Comparison of ENCODE assay signal across 1 cellular context in the genomic region with DNA sequence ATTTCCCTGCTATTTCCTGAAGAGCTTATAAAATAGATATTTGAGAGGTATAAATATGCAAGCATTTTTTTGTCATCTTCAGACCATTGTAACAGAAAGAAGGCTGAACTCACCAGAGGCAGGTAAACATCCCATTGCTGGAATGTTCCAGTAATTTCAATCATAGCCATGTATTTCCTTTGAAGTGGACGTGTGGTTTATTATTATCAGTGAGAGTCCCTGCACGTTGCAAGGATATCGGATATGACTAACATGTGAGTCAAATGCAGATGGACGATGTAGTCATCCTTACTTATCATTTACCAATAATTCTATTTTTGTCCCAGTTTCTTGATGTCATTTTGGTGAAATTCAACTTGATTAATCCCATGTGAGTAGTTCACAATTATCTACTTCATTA.
TF ChIP-seq lines count a peak whose summit lies in the region.

No MANE protein-coding gene starts in this region.

TF ChIP-seq in HCT116, 20 proteins besides CTCF, POLR2A, EP300 and RAD21 (continued from another document):
- TF ChIP-seq EGR1 (IDR thresholded peaks at IDR 0.05; ENCODE audit: low read depth) (no peak), FOSL1 (IDR thresholded peaks at IDR 0.05; ENCODE audit: low read depth) (peak; percentile 96), POLR2AphosphoS5 (IDR thresholded peaks at IDR 0.05; ENCODE audit: low read depth, low read length) (no peak), ELF1 (IDR thresholded peaks at IDR 0.05; ENCODE audit: borderline replicate concordance, low read depth) (no peak), SP1 (IDR thresholded peaks at IDR 0.05; ENCODE audit: low read depth) (peak; percentile 89), EZH2 (IDR thresholded peaks at IDR 0.05) (no peak)
- TF ChIP-seq, protein P1, sequence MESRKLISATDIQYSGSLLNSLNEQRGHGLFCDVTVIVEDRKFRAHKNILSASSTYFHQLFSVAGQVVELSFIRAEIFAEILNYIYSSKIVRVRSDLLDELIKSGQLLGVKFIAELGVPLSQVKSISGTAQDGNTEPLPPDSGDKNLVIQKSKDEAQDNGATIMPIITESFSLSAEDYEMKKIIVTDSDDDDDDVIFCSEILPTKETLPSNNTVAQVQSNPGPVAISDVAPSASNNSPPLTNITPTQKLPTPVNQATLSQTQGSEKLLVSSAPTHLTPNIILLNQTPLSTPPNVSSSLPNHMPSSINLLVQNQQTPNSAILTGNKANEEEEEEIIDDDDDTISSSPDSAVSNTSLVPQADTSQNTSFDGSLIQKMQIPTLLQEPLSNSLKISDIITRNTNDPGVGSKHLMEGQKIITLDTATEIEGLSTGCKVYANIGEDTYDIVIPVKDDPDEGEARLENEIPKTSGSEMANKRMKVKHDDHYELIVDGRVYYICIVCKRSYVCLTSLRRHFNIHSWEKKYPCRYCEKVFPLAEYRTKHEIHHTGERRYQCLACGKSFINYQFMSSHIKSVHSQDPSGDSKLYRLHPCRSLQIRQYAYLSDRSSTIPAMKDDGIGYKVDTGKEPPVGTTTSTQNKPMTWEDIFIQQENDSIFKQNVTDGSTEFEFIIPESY (IDR thresholded peaks at IDR 0.05; ENCODE audit: extremely low read depth, insufficient replicate concordance, low read length): peak; percentile 18
- TF ChIP-seq, protein P2, sequence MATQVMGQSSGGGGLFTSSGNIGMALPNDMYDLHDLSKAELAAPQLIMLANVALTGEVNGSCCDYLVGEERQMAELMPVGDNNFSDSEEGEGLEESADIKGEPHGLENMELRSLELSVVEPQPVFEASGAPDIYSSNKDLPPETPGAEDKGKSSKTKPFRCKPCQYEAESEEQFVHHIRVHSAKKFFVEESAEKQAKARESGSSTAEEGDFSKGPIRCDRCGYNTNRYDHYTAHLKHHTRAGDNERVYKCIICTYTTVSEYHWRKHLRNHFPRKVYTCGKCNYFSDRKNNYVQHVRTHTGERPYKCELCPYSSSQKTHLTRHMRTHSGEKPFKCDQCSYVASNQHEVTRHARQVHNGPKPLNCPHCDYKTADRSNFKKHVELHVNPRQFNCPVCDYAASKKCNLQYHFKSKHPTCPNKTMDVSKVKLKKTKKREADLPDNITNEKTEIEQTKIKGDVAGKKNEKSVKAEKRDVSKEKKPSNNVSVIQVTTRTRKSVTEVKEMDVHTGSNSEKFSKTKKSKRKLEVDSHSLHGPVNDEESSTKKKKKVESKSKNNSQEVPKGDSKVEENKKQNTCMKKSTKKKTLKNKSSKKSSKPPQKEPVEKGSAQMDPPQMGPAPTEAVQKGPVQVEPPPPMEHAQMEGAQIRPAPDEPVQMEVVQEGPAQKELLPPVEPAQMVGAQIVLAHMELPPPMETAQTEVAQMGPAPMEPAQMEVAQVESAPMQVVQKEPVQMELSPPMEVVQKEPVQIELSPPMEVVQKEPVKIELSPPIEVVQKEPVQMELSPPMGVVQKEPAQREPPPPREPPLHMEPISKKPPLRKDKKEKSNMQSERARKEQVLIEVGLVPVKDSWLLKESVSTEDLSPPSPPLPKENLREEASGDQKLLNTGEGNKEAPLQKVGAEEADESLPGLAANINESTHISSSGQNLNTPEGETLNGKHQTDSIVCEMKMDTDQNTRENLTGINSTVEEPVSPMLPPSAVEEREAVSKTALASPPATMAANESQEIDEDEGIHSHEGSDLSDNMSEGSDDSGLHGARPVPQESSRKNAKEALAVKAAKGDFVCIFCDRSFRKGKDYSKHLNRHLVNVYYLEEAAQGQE (IDR thresholded peaks at IDR 0.05; ENCODE audit: low read depth): no peak
